1 cellular context compared by ENCODE assay signal in genomic region chr6:89495961-89496535, GRCh38.
A peak's percentile ranks its signal among the peaks of the same experiment; 100 is the strongest.
TF ChIP-seq lines count a peak whose summit lies in the region.

No MANE protein-coding gene starts in this region.

TF ChIP-seq in K562, 482 proteins besides CTCF, POLR2A, EP300 and RAD21 (continued from another document and continues in another):
- no peak for TF ChIP-seq NR2C2 (CRISPR knock-in tag; IDR thresholded peaks at IDR 0.05)
- no peak for TF ChIP-seq NR2C2 (tag; IDR thresholded peaks at IDR 0.05)
- no peak for TF ChIP-seq SIN3B (IDR thresholded peaks at IDR 0.05; ENCODE audit: low read depth)
- TF ChIP-seq RCOR1 (IDR thresholded peaks at IDR 0.05; ENCODE audit: borderline replicate concordance in 1 of 2, low read depth in 2 of 2, low read length in 2 of 2) = peak in 1 of 2 experiments; percentile 77; a peak in 2 of 4 replicates
- TF ChIP-seq FOS (IDR thresholded peaks at IDR 0.05; ENCODE audit: extremely low read depth, insufficient read length) = no peak
- no peak for TF ChIP-seq THAP12 (CRISPR knock-in tag; IDR thresholded peaks at IDR 0.05)
- TF ChIP-seq RB1 (IDR thresholded peaks at IDR 0.05; ENCODE audit: low read depth) = no peak
- TF ChIP-seq SRF (CRISPR knock-in tag; IDR thresholded peaks at IDR 0.05) = no peak
- no peak for TF ChIP-seq ZNF134 (CRISPR knock-in tag; conservative IDR thresholded peaks at IDR 0.05)
- TF ChIP-seq GATA2 (CRISPR knock-in tag; IDR thresholded peaks at IDR 0.05) = peak; percentile 47; the same call in 1 of the 2 replicates
- peak; percentile 75 for TF ChIP-seq TEAD4 (IDR thresholded peaks at IDR 0.05; ENCODE audit: low read length)
- TF ChIP-seq TEAD4 (CRISPR knock-in tag; IDR thresholded peaks at IDR 0.05; ENCODE audit: borderline replicate concordance) = no peak
- TF ChIP-seq SMAD4 (CRISPR knock-in tag; conservative IDR thresholded peaks at IDR 0.05) = peak; percentile 51; the same call in 1 of the 2 replicates
- 0 out of 2 replicates have a peak, but pooled peaks have one; percentile 20 for TF ChIP-seq TFAP4 (CRISPR knock-in tag; IDR thresholded peaks at IDR 0.05; ENCODE audit: borderline replicate concordance)
- no peak for TF ChIP-seq THRAP3 (IDR thresholded peaks at IDR 0.05; ENCODE audit: borderline replicate concordance)
- TF ChIP-seq BMI1 (IDR thresholded peaks at IDR 0.05; ENCODE audit: low read length) = no peak
- TF ChIP-seq E2F3 (CRISPR knock-in tag; IDR thresholded peaks at IDR 0.05) = no peak
- no peak for TF ChIP-seq ZNF444 (CRISPR knock-in tag; IDR thresholded peaks at IDR 0.05)
- TF ChIP-seq RNF2 (IDR thresholded peaks at IDR 0.05) = no peak
- TF ChIP-seq PTTG1 (tag; IDR thresholded peaks at IDR 0.05; ENCODE audit: low read depth) = no peak
- TF ChIP-seq FOXP1 (CRISPR knock-in tag; IDR thresholded peaks at IDR 0.05) = no peak
- no peak for TF ChIP-seq NR2C1 (IDR thresholded peaks at IDR 0.05)
- TF ChIP-seq NR2C1 (tag; IDR thresholded peaks at IDR 0.05) = 0 out of 2 replicates have a peak, but pooled peaks have one; percentile 18
- TF ChIP-seq FOXA3 (CRISPR knock-in tag; conservative IDR thresholded peaks at IDR 0.05 in 1 of 2, IDR thresholded peaks at IDR 0.05 in 1 of 2) = peak in 1 of 2 experiments; percentile 70; a peak in 2 of 4 replicates
- TF ChIP-seq SFPQ (IDR thresholded peaks at IDR 0.05; ENCODE audit: low read depth, low read length) = no peak
- no peak for TF ChIP-seq RBM25 (IDR thresholded peaks at IDR 0.05; ENCODE audit: low read depth, low read length, severe bottlenecking)
- no peak for TF ChIP-seq ADNP (tag; IDR thresholded peaks at IDR 0.05)
- TF ChIP-seq ZHX1 (conservative IDR thresholded peaks at IDR 0.05; ENCODE audit: low read length) = no peak
- 0 out of 2 replicates have a peak, but pooled peaks have one; percentile 17 for TF ChIP-seq HES1 (IDR thresholded peaks at IDR 0.05; ENCODE audit: low read depth)
- TF ChIP-seq MEF2A (IDR thresholded peaks at IDR 0.05; ENCODE audit: control insufficient read depth, low read depth, low read length) = no peak
- TF ChIP-seq HDAC6 (IDR thresholded peaks at IDR 0.05; ENCODE audit: low read depth, low read length) = no peak
- no peak for TF ChIP-seq XRCC5 (IDR thresholded peaks at IDR 0.05; ENCODE audit: low read depth, low read length)
- no peak for TF ChIP-seq ZNF668 (CRISPR knock-in tag; IDR thresholded peaks at IDR 0.05)
- TF ChIP-seq ZBED1 (IDR thresholded peaks at IDR 0.05) = no peak
- no peak for TF ChIP-seq STAT5B (CRISPR knock-in tag; IDR thresholded peaks at IDR 0.05)
- no peak for TF ChIP-seq MAFK (IDR thresholded peaks at IDR 0.05; ENCODE audit: low read length)
- TF ChIP-seq ZFP1 (CRISPR knock-in tag; IDR thresholded peaks at IDR 0.05) = no peak
- TF ChIP-seq ATF2 (CRISPR knock-in tag; IDR thresholded peaks at IDR 0.05) = no peak
- TF ChIP-seq FOXA1 (IDR thresholded peaks at IDR 0.05; ENCODE audit: borderline replicate concordance) = no peak
- no peak for TF ChIP-seq TAF9B (IDR thresholded peaks at IDR 0.05; ENCODE audit: partially characterized antibody)
- no peak for TF ChIP-seq ZBTB49 (CRISPR knock-in tag; IDR thresholded peaks at IDR 0.05; ENCODE audit: borderline replicate concordance)
- TF ChIP-seq KDM4B (IDR thresholded peaks at IDR 0.05; ENCODE audit: borderline replicate concordance in 2 of 2, low read depth in 1 of 2) = no peak
- TF ChIP-seq ZNF133 (CRISPR knock-in tag; IDR thresholded peaks at IDR 0.05) = no peak
- no peak for TF ChIP-seq PTRF (tag; IDR thresholded peaks at IDR 0.05)
- no peak for TF ChIP-seq MNT (conservative IDR thresholded peaks at IDR 0.05)
- TF ChIP-seq ZNF707 (CRISPR knock-in tag; conservative IDR thresholded peaks at IDR 0.05) = no peak
- TF ChIP-seq HDAC3 (IDR thresholded peaks at IDR 0.05; ENCODE audit: borderline replicate concordance, partially characterized antibody) = no peak
- no peak for TF ChIP-seq NKRF (IDR thresholded peaks at IDR 0.05; ENCODE audit: borderline replicate concordance)
- no peak for TF ChIP-seq CEBPB (tag; IDR thresholded peaks at IDR 0.05)
- peak; percentile 57 for TF ChIP-seq DACH1 (IDR thresholded peaks at IDR 0.05; ENCODE audit: partially characterized antibody)
- TF ChIP-seq SREBF1 (IDR thresholded peaks at IDR 0.05; ENCODE audit: borderline replicate concordance, low read depth, low read length) = no peak
- no peak for TF ChIP-seq NEUROD1 (IDR thresholded peaks at IDR 0.05; ENCODE audit: borderline replicate concordance, low read depth, low read length, partially characterized antibody)
- no peak for TF ChIP-seq ESRRB (CRISPR knock-in tag; IDR thresholded peaks at IDR 0.05; ENCODE audit: borderline replicate concordance)
- no peak for TF ChIP-seq GABPA (tag; conservative IDR thresholded peaks at IDR 0.05; ENCODE audit: low read depth)
- no peak for TF ChIP-seq YBX1 (IDR thresholded peaks at IDR 0.05)
- no peak for TF ChIP-seq MIER1 (IDR thresholded peaks at IDR 0.05; ENCODE audit: low read depth)
- no peak for TF ChIP-seq ZNF57 (CRISPR knock-in tag; IDR thresholded peaks at IDR 0.05)
- TF ChIP-seq CHD2 (IDR thresholded peaks at IDR 0.05; ENCODE audit: low read depth, low read length) = no peak
- TF ChIP-seq EP400 (IDR thresholded peaks at IDR 0.05) = no peak
